13 cellular contexts compared by ENCODE assay signal in the genomic region with DNA sequence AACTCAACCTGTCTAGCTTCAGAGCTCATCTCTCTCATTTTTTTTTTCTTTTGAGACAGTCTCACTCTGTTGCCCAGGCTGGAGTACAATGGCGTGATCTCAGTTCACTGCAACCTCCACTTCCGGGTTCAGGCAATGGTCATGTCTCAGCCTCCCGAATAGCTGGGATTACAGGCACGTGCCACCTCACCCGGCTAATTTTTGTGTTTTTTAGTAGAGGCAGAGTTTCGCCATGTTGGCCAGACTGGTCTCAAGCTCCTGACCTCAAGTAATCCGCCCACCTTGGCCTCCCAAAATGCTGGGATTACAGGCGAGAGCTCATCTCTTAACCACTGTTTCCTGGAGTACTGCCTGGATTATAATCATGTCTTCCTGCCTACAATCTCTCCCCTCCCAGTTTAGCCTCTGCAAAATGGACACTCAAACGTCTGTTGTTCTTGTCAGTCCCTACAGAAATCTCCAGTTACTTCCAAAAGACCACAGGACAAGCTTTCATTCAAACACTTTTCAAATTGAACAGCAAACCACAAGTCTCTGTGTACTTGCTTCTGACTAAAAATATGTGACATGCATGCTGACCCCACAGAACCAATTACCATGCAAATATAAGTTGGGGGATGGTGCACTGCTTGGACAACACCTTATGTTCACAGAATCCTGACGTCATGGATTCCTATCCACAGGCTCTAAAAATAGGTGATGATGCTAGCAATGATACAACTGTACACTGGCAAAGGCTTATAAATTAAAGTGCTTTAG.
DNase-seq lines count a peak whose midpoint lies in the region; ATAC-seq, FAIRE-seq and TF ChIP-seq lines count a peak whose summit lies in the region.
"Had no signal": no experiment of that assay in that cellular context is flagged by ENCODE, and none has a peak within 500 bp of the region (broad histone marks: within the 10 kb centered on the region; RNA-seq: fewer than 3 reads in every experiment).

No MANE protein-coding gene starts in this region.

- FAIRE-seq in GM12892 (lab: Jason Lieb, UNC): peak; percentile 93

- H3K4me3 Mint-ChIP-seq in mesothelial cell of epicardium: no peak overlapping the region
- no peak overlapping the region for H3K4me3 Mint-ChIP-seq in type B pancreatic cell

- TF ChIP-seq POLR2A in GM12892 (IDR thresholded peaks at IDR 0.05; ENCODE audit: low read depth, low read length): no peak

- H3K36me3 Mint-ChIP-seq in mesothelial cell of epicardium (no peaks in the 10 kb centered on the region), type B pancreatic cell (no peaks in the 10 kb centered on the region)

- H3K27ac Mint-ChIP-seq in mesothelial cell of epicardium (no peak overlapping the region), type B pancreatic cell (no peak overlapping the region)

- DNase-seq in GM12892 (ENCODE audit: insufficient read length) (no peak), NCI-H82 treated with DMSO at 0.1 percent for 48 hours (lab: John Stamatoyannopoulos, UW; ENCODE audit: unreplicated experiment) (peak; percentile 5), kidney tubule cell (ENCODE audit: low spot score) (peak; percentile 24), mesothelial cell of epicardium (ENCODE audit: low spot score in 2 of 2, unreplicated experiment in 2 of 2) (no peak), foreskin melanocyte (no peak), type B pancreatic cell (ENCODE audit: extremely low spot score, unreplicated experiment) (no peak), NCI-H526 treated with DMSO at 0.1 percent for 48 hours (lab: John Stamatoyannopoulos, UW) (no peak)
- DNase-seq: activated gamma-delta T cell treated with Interleukin-2 at 50 U/mL for 16 hours; effector CD8-positive, alpha-beta T cell; hypothalamus; NCI-H748 treated with DMSO at 0.1 percent for 48 hours had no signal

- TF ChIP-seq CTCF in mesothelial cell of epicardium (IDR thresholded peaks at IDR 0.05; ENCODE audit: unreplicated experiment) (no peak), type B pancreatic cell (conservative IDR thresholded peaks at IDR 0.05) (no peak)

- ATAC-seq in GM21529 (IDR thresholded peaks at IDR 0.05; ENCODE audit: unreplicated experiment): peak; percentile 26
- ATAC-seq: mucosa of descending colon had no signal

- H3K4me1 Mint-ChIP-seq in mesothelial cell of epicardium: peaks cover 15% of the 10 kb centered on the region
- H3K4me1 Mint-ChIP-seq in type B pancreatic cell (ENCODE audit: unreplicated experiment): no peaks in the 10 kb centered on the region

- H3K9me3 Mint-ChIP-seq in mesothelial cell of epicardium: peaks cover 37% of the 10 kb centered on the region
- H3K9me3 Mint-ChIP-seq in type B pancreatic cell: peaks cover 11% of the 10 kb centered on the region

- no peaks in the 10 kb centered on the region for H3K27me3 Mint-ChIP-seq in mesothelial cell of epicardium (ENCODE audit: low read depth)
- H3K27me3 Mint-ChIP-seq in type B pancreatic cell: no peaks in the 10 kb centered on the region

Comparison
In these comparisons a context has a peak if more than half of its experiments do, and no peak if none do; other contexts are left out.
1. DNase-seq: peak in NCI-H82 treated with DMSO at 0.1 percent for 48 hours (single experiment) and kidney tubule cell (single experiment); none in GM12892 (single experiment), mesothelial cell of epicardium (0 of 2), foreskin melanocyte (single experiment), type B pancreatic cell (single experiment) and NCI-H526 treated with DMSO at 0.1 percent for 48 hours (single experiment).